Comparison of ENCODE assay signal across 1 cellular context in genomic region chr17:73643012-73643845, GRCh38.
TF ChIP-seq lines count a peak whose summit lies in the region.

No MANE protein-coding gene starts in this region.

TF ChIP-seq in IMR-90, 13 proteins besides CTCF, POLR2A, EP300 and RAD21 (continued from another document):
- TF ChIP-seq, protein P1, sequence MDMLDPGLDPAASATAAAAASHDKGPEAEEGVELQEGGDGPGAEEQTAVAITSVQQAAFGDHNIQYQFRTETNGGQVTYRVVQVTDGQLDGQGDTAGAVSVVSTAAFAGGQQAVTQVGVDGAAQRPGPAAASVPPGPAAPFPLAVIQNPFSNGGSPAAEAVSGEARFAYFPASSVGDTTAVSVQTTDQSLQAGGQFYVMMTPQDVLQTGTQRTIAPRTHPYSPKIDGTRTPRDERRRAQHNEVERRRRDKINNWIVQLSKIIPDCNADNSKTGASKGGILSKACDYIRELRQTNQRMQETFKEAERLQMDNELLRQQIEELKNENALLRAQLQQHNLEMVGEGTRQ (IDR thresholded peaks at IDR 0.05; ENCODE audit: low read depth, low read length), result no peak
- TF ChIP-seq SMC3 (IDR thresholded peaks at IDR 0.05; ENCODE audit: low read depth, low read length), result no peak
- no peak for TF ChIP-seq RCOR1 (IDR thresholded peaks at IDR 0.05; ENCODE audit: insufficient replicate concordance, low read length)
- TF ChIP-seq NFE2L2 (IDR thresholded peaks at IDR 0.05; ENCODE audit: low read depth, low read length), result no peak
- no peak for TF ChIP-seq CHD1 (IDR thresholded peaks at IDR 0.05; ENCODE audit: low read depth, low read length)
- no peak for TF ChIP-seq BHLHE40 (IDR thresholded peaks at IDR 0.05; ENCODE audit: low read depth, low read length)
- TF ChIP-seq MAZ (IDR thresholded peaks at IDR 0.05; ENCODE audit: borderline replicate concordance, low read depth, low read length), result no peak
- no peak for TF ChIP-seq MXI1 (IDR thresholded peaks at IDR 0.05; ENCODE audit: borderline replicate concordance, low read depth, low read length)
TF ChIP-seq in IMR-90: peak in this region for 0.
